Comparison of ENCODE assay signal across 8 cellular contexts in the genomic region with DNA sequence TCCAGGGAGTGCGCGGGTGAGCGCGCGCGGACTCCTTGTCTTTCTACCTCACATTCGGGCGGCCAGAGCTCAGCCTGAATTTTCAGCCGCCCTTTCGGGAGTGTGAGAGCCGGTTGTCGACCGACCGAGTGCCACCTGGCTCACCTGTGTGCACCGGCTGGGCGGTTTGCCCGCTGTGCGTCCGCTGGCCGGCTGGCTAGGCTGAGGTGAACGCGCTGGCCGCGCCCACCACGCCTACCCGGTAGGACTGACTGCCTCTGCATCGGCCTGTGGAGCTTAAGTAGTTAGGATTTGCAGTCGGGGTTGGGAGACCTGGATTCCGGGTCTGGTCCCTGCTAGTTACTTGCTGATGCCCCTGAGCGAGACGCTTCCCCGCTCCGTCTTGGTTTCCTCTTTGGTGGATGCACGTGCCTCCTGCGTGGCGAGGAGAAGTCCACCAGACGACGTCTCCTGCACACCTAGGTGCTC. TPM values are rescaled to one million over a fixed set of nuclear protein-coding genes. Genes with fewer than 3 reads are reported as not detected.
DNase-seq lines count a peak whose midpoint lies in the region; ATAC-seq, FAIRE-seq and TF ChIP-seq lines count a peak whose summit lies in the region.

No MANE protein-coding gene starts in this region.

- TF ChIP-seq RAD21 in K562 (CRISPR knock-in tag; conservative IDR thresholded peaks at IDR 0.05 in 1 of 2, IDR thresholded peaks at IDR 0.05 in 1 of 2) = no peak

- H3K36me3 ChIP-seq in K562 (ENCODE audit: control insufficient read depth, insufficient read depth, low read length) = no peaks in the 10 kb centered on the region
- no peaks in the 10 kb centered on the region for H3K36me3 ChIP-seq in left lung
- H3K36me3 ChIP-seq in thymus (ENCODE audit: control insufficient read depth, insufficient read depth) = no peaks in the 10 kb centered on the region

- in situ Hi-C loops in K562 (cut with MboI) (no loop called here), KBM-7 (cut with MboI; ENCODE audit: low pct_unique_long_range_greater_than_20kb, low sequenced_read_pairs) (no loop called here)

- H3K27me3 ChIP-seq in K562 (ENCODE audit: control insufficient read depth in 2 of 2, insufficient read depth in 2 of 2, low read length in 2 of 2) (0 out of 5 replicates have a peak, but pooled peaks cover 0 to 9% of the 10 kb centered on the region in 2 experiments), left lung (peaks cover 0 to 22% of the 10 kb centered on the region in 2 donors), thymus (ENCODE audit: control insufficient read depth, insufficient read depth) (peaks cover 8% of the 10 kb centered on the region)

- no peaks in the 10 kb centered on the region for H3K79me2 ChIP-seq in K562 (ENCODE audit: control insufficient read depth, insufficient read depth, low read length)

- no peak for TF ChIP-seq EP300 in K562 (IDR thresholded peaks at IDR 0.05; ENCODE audit: low read length)

- CTCF ChIA-PET in K562 (lab: Yijun Ruan, JAX; ENCODE audit: low intra/inter-chr PET ratio) = no interaction called here

- intact Hi-C loops in K562 (cut with micrococcal nuclease) (no loop called here), left lung (cut with DNase I) (no loop called here)

- no peak overlapping the region for H3K4me2 ChIP-seq in K562 (ENCODE audit: insufficient read depth, low read length)

- no peak overlapping the region for H3K9ac ChIP-seq in K562 (ENCODE audit: insufficient read depth in 1 of 2, low read depth in 2 of 2, low read length in 2 of 2)

- no peaks in the 10 kb centered on the region for H3K9me1 ChIP-seq in K562 (ENCODE audit: control insufficient read depth, insufficient read depth, low read length)

- no peak for FAIRE-seq in K562 (lab: Jason Lieb, UNC)

- H3K4me3 ChIP-seq in GM08714 (ENCODE audit: low read length) (peak overlapping the region; percentile 55; the same call in 1 of the 2 replicates), K562 (peak overlapping the region; percentile 12; the same call in 1 of the 2 replicates), left lung (peak overlapping the region; percentile 59 to 68), thymus (ENCODE audit: low read length) (peak overlapping the region; percentile 55)

- H4K20me1 ChIP-seq in K562 (replicated peaks; ENCODE audit: control insufficient read depth, insufficient read depth, low read length) = no peaks in the 10 kb centered on the region

- H2AFZ ChIP-seq in K562 (ENCODE audit: low read depth, low read length) = 0 out of 2 replicates have a peak overlapping the region, but pooled peaks have one; percentile 29

- no TSS peak for BruUV-seq in K562 (replicated peaks; lab: Mats Ljungman, UMichigan)

- H3K9me3 ChIP-seq in K562 (replicated peaks; ENCODE audit: control insufficient read depth, insufficient read depth, low read depth, low read length) (no peaks in the 10 kb centered on the region), left lung (no peaks in the 10 kb centered on the region), thymus (ENCODE audit: control insufficient read depth) (no peaks in the 10 kb centered on the region)

- H3K27ac ChIP-seq in K562 (ENCODE audit: extremely low read depth, low read depth, low read length) (no peak overlapping the region), left lung (peak overlapping the region; percentile 74 to 82), thymus (ENCODE audit: low read depth) (no peak overlapping the region)

- TF ChIP-seq POLR2A in K562 (conservative IDR thresholded peaks at IDR 0.05) = no peak

- POLR2A ChIA-PET in K562 (lab: Yijun Ruan, JAX) = interaction anchor here (0.6 to 1.8 kb wide), 3 partner anchors 11 to 33 kb away, joined by 3 to 6 read pairs (median 6); no protein-coding TSS in a partner anchor

- WGBS in K562 (ENCODE audit: insufficient coverage, low coverage, missing lambda C conversion rate) = 62% methylated on average over 37 of the region's 38 CpGs
- WGBS in thymus = 19% methylated on average over 38 of the region's 38 CpGs

- H3K4me1 ChIP-seq in K562 (replicated peaks in 1 of 2; ENCODE audit: control insufficient read depth in 2 of 2, insufficient read depth in 2 of 2, low read length in 2 of 2) = peaks cover 6 to 11% of the 10 kb centered on the region in 2 experiments
- peaks cover 22 to 48% of the 10 kb centered on the region in 2 donors for H3K4me1 ChIP-seq in left lung
- H3K4me1 ChIP-seq in thymus (ENCODE audit: control insufficient read depth, insufficient read depth, low read length) = peaks cover 9% of the 10 kb centered on the region

- TF ChIP-seq CTCF in K562 (IDR thresholded peaks at IDR 0.05 in 2 of 3, conservative IDR thresholded peaks at IDR 0.05 in 1 of 3; ENCODE audit: insufficient read depth in 2 of 3, low read depth in 1 of 3, low read length in 3 of 3) (no peak), left lung (IDR thresholded peaks at IDR 0.05) (no peak)

- DNase-seq in LoVo (ENCODE audit: low spot score) (peak; percentile 51), K562 (ENCODE audit: extremely low read depth in 1 of 4, low spot score in 3 of 4) (no peak), left lung (peak; percentile 70 to 91), KBM-7 (no peak), DMS79 treated with DMSO at 0.1 percent for 48 hours (lab: John Stamatoyannopoulos, UW) (no peak)

- no peak for ATAC-seq in K562
- ATAC-seq in left lung = peak; percentile 87
- ATAC-seq in GM21717 (IDR thresholded peaks at IDR 0.05; ENCODE audit: unreplicated experiment) = no peak

TF ChIP-seq in K562, 482 proteins besides CTCF, POLR2A, EP300 and RAD21 (continues in another document):
- TF ChIP-seq MYNN (IDR thresholded peaks at IDR 0.05) = no peak
- no peak for TF ChIP-seq MYNN (CRISPR knock-in tag; IDR thresholded peaks at IDR 0.05)
- no peak for TF ChIP-seq GABPA (tag; conservative IDR thresholded peaks at IDR 0.05; ENCODE audit: low read depth)
- no peak for TF ChIP-seq FOXA3 (CRISPR knock-in tag; conservative IDR thresholded peaks at IDR 0.05 in 1 of 2, IDR thresholded peaks at IDR 0.05 in 1 of 2)
- TF ChIP-seq, protein P1, sequence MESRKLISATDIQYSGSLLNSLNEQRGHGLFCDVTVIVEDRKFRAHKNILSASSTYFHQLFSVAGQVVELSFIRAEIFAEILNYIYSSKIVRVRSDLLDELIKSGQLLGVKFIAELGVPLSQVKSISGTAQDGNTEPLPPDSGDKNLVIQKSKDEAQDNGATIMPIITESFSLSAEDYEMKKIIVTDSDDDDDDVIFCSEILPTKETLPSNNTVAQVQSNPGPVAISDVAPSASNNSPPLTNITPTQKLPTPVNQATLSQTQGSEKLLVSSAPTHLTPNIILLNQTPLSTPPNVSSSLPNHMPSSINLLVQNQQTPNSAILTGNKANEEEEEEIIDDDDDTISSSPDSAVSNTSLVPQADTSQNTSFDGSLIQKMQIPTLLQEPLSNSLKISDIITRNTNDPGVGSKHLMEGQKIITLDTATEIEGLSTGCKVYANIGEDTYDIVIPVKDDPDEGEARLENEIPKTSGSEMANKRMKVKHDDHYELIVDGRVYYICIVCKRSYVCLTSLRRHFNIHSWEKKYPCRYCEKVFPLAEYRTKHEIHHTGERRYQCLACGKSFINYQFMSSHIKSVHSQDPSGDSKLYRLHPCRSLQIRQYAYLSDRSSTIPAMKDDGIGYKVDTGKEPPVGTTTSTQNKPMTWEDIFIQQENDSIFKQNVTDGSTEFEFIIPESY (CRISPR knock-in tag; IDR thresholded peaks at IDR 0.05) = peak; percentile 83
- TF ChIP-seq TAF7 (tag; IDR thresholded peaks at IDR 0.05) = no peak
- no peak for TF ChIP-seq ZBTB8A (IDR thresholded peaks at IDR 0.05; ENCODE audit: partially characterized antibody)
- TF ChIP-seq PHB (CRISPR knock-in tag; IDR thresholded peaks at IDR 0.05) = no peak
- TF ChIP-seq ZNF586 (CRISPR knock-in tag; conservative IDR thresholded peaks at IDR 0.05) = no peak

RNA-seq across cellular contexts. Expression of gene TSPAN15, which starts 0.6 kb away (rescaled TPM):
- total RNA-seq in K562 (2011; cell fraction: chromatin; rRNA removed; ENCODE audit: low replicate concordance) = 0.95 TPM in 1 of 2 replicates, not detected in the other
- total RNA-seq in K562 (2011; cell fraction: nucleolus; rRNA removed) = 0.17 and 0.66 TPM in 2 replicates
- total RNA-seq in K562 (2011; cell fraction: nucleoplasm; rRNA removed) = 0.38 TPM in 1 of 2 replicates, not detected in the other
- 0.78 and 1.0 TPM in 2 replicates for total RNA-seq in K562 (2014; rRNA removed)
- total RNA-seq in K562 (2014; rRNA removed; fragmentation: Illumina TruSeq; extraction: Trizol) = 0.33 and 0.35 TPM in 2 replicates
- total RNA-seq in K562 (2015; rRNA removed; fragmentation: Illumina TruSeq; extraction: Trizol) = 0.19 and 0.36 TPM in 2 replicates
- 0.53 and 0.83 TPM in 2 replicates for total RNA-seq in K562 (2021)
- 0.45 and 0.64 TPM in 2 replicates for polyA plus RNA-seq in K562 (2011; rRNA removed)
- 0.81 and 0.88 TPM in 2 replicates for polyA plus RNA-seq in K562 (2011; cell fraction: cytosol; rRNA removed)
- 0.71 and 0.73 TPM in 2 replicates for polyA plus RNA-seq in K562 (2011; cell fraction: nucleus; rRNA removed)
- polyA plus RNA-seq in K562 (2012) = 0.59 and 0.89 TPM in 2 replicates
- 0.26 and 0.45 TPM in 2 replicates for polyA plus RNA-seq in K562 (2014; fragmentation: Illumina TruSeq; extraction: Trizol)
- not detected for polyA plus RNA-seq in K562 (2014; fragmentation: Nextera tagmentation; extraction: Ambion mirVana)
- polyA plus RNA-seq in K562 (2014; rRNA removed) = 0.36 and 1.2 TPM in 2 replicates
- 0.48 and 0.53 TPM in 2 replicates for polyA minus RNA-seq in K562 (2011; rRNA and poly(A)+ RNA removed)
- polyA minus RNA-seq in K562 (2011; cell fraction: cytosol; rRNA and poly(A)+ RNA removed) = 0.95 and 2.6 TPM in 2 replicates
- polyA minus RNA-seq in K562 (2011; cell fraction: nucleus; rRNA and poly(A)+ RNA removed) = 1.1 TPM in 2 replicates
- 10 to 100 TPM; 52.4 to 67.9 TPM for total RNA-seq in left lung
- 13.2 TPM for polyA plus RNA-seq in thymus

RNA-seq across cellular contexts. Expression of gene TACR2, which starts 35.1 kb away (rescaled TPM):
- not detected in 2 replicates for total RNA-seq in K562 (2011; cell fraction: chromatin; rRNA removed; ENCODE audit: low replicate concordance)
- not detected in 2 replicates for total RNA-seq in K562 (2011; cell fraction: nucleolus; rRNA removed)
- not detected in 2 replicates for total RNA-seq in K562 (2011; cell fraction: nucleoplasm; rRNA removed)
- not detected in 2 replicates for total RNA-seq in K562 (2014; rRNA removed)
- total RNA-seq in K562 (2014; rRNA removed; fragmentation: Illumina TruSeq; extraction: Trizol) = not detected in 2 replicates
- total RNA-seq in K562 (2015; rRNA removed; fragmentation: Illumina TruSeq; extraction: Trizol) = not detected in 2 replicates
- not detected in 2 replicates for total RNA-seq in K562 (2021)
- polyA plus RNA-seq in K562 (2011; rRNA removed) = not detected in 2 replicates
- not detected in 2 replicates for polyA plus RNA-seq in K562 (2011; cell fraction: cytosol; rRNA removed)
- not detected in 2 replicates for polyA plus RNA-seq in K562 (2011; cell fraction: nucleus; rRNA removed)
- polyA plus RNA-seq in K562 (2012) = 0.20 and 0.22 TPM in 2 replicates
- not detected in 2 replicates for polyA plus RNA-seq in K562 (2014; fragmentation: Illumina TruSeq; extraction: Trizol)
- polyA plus RNA-seq in K562 (2014; fragmentation: Nextera tagmentation; extraction: Ambion mirVana) = not detected
- not detected in 2 replicates for polyA plus RNA-seq in K562 (2014; rRNA removed)
- not detected in 2 replicates for polyA minus RNA-seq in K562 (2011; rRNA and poly(A)+ RNA removed)
- polyA minus RNA-seq in K562 (2011; cell fraction: cytosol; rRNA and poly(A)+ RNA removed) = not detected in 2 replicates
- not detected in 2 replicates for polyA minus RNA-seq in K562 (2011; cell fraction: nucleus; rRNA and poly(A)+ RNA removed)
- under 1 TPM; 0.31 to 0.55 TPM for total RNA-seq in left lung
- 0.30 TPM for polyA plus RNA-seq in thymus

Comparison
In these comparisons a context has a peak if more than half of its experiments do, and no peak if none do; other contexts are left out.
1. H3K4me3 ChIP-seq: peak in every context shown above with its lines; median percentile 64 in left lung; 55 in GM08714; 55 in thymus; 12 in K562.
2. DNase-seq: peak in LoVo (single experiment) and left lung (2 of 2); none in K562 (0 of 4), KBM-7 (single experiment) and DMS79 treated with DMSO at 0.1 percent for 48 hours (single experiment).
3. H3K27ac ChIP-seq: peak in left lung (2 of 2); none in K562 (single experiment) and thymus (single experiment).
4. RNA of gene TSPAN15, which starts 0.6 kb away (total RNA-seq): 52.4 to 67.9 TPM in left lung; 0.17 to 1.0 TPM in K562; every median in the first group is over 10 times any median in the second.